ENCODE assay signal across 1 cellular context in the genomic region with DNA sequence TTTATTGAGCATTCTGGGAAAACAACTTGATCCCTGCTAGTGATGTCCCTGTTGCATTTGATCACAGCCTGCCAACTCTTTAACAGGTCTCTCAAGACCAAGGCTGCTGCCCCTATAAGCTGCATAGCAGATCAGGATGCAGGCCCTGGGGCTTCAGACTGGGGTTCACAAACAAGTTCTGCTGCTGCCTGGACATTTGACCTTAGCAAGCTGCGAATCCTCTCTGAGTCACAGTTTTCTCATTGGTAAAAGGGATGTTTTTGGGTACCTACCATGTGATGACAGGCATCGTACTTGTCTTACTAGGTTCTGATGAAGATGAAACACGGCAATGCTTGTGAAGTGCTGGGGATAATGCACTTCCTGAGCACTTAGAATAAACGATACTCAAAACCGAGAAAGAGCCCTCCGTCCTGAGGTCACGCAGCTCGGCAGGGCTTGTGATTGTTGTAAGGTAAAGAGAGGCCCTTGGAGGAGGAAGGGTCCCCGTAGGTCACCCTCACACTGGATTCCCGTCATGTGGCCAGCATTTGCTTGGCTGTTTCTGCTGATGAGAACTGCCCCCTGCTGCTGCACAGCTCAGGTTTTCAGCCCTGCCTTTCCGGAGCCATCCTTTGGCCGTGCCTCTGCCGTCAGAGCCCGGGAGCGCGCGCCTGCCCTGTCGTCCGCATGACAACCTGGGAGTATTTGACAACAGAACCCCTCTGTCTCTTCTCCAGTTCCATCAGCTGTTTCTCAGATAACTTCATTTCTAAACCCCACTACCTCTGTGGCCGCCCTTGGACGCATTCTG.
TF ChIP-seq lines count a peak whose summit lies in the region.

No MANE protein-coding gene starts in this region.

TF ChIP-seq in IMR-90, 13 proteins besides CTCF, POLR2A, EP300 and RAD21 (continued from another document):
- TF ChIP-seq, protein P1, sequence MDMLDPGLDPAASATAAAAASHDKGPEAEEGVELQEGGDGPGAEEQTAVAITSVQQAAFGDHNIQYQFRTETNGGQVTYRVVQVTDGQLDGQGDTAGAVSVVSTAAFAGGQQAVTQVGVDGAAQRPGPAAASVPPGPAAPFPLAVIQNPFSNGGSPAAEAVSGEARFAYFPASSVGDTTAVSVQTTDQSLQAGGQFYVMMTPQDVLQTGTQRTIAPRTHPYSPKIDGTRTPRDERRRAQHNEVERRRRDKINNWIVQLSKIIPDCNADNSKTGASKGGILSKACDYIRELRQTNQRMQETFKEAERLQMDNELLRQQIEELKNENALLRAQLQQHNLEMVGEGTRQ (IDR thresholded peaks at IDR 0.05; ENCODE audit: low read depth, low read length), result no peak
- TF ChIP-seq SMC3 (IDR thresholded peaks at IDR 0.05; ENCODE audit: low read depth, low read length) (no peak), MXI1 (IDR thresholded peaks at IDR 0.05; ENCODE audit: borderline replicate concordance, low read depth, low read length) (no peak), FOS (IDR thresholded peaks at IDR 0.05; ENCODE audit: low read depth, low read length) (no peak), MAZ (IDR thresholded peaks at IDR 0.05; ENCODE audit: borderline replicate concordance, low read depth, low read length) (no peak), CHD1 (IDR thresholded peaks at IDR 0.05; ENCODE audit: low read depth, low read length) (no peak), MAFK (IDR thresholded peaks at IDR 0.05; ENCODE audit: low read depth, low read length) (no peak), BHLHE40 (IDR thresholded peaks at IDR 0.05; ENCODE audit: low read depth, low read length) (no peak), RCOR1 (IDR thresholded peaks at IDR 0.05; ENCODE audit: insufficient replicate concordance, low read length) (no peak)
